ENCODE assay signal across 10 cellular contexts in genomic region chr4:103498161-103499070, GRCh38.
DNase-seq lines count a peak whose midpoint lies in the region; ATAC-seq and TF ChIP-seq lines count a peak whose summit lies in the region.
"Had no signal": no experiment of that assay in that cellular context is flagged by ENCODE, and none has a peak within 500 bp of the region (broad histone marks: within the 10 kb centered on the region; RNA-seq: fewer than 3 reads in every experiment).

No MANE protein-coding gene starts in this region.

- no peaks in the 10 kb centered on the region for H3K27me3 Mint-ChIP-seq in activated T-cell treated with anti-CD3 and anti-CD28 coated beads, Interleukin-2, amount 50 U/mL, for 72 hours (ENCODE audit: low read depth)
- H3K27me3 Mint-ChIP-seq in WTC11 (ENCODE audit: low read depth), result no peaks in the 10 kb centered on the region

- H3K36me3 Mint-ChIP-seq in activated T-cell treated with anti-CD3 and anti-CD28 coated beads, Interleukin-2, amount 50 U/mL, for 72 hours (ENCODE audit: insufficient read depth in 2 of 2), result no peaks in the 10 kb centered on the region
- H3K36me3 Mint-ChIP-seq in WTC11, result no peaks in the 10 kb centered on the region
- H3K36me3 Mint-ChIP-seq: CD14-positive monocyte had no signal

- H3K9me3 Mint-ChIP-seq in activated T-cell treated with anti-CD3 and anti-CD28 coated beads, Interleukin-2, amount 50 U/mL, for 72 hours, result peaks cover 0 to under 1% of the 10 kb centered on the region in 2 donors
- peaks cover 14% of the 10 kb centered on the region for H3K9me3 Mint-ChIP-seq in WTC11

- DNase-seq in activated naive CD4-positive, alpha-beta T cell treated with Interleukin-2 at 50 U/mL for 16 hours, result peak; percentile 6
- DNase-seq in activated naive CD4-positive, alpha-beta T cell (lab: John Stamatoyannopoulos, UW), result no peak
- DNase-seq in activated T-cell treated with anti-CD3 and anti-CD28 coated beads, Interleukin-2, amount 50 U/mL, for 72 hours, result peak; percentile 29 to 37
- peak; percentile 18 for DNase-seq in superior temporal gyrus (ENCODE audit: extremely low spot score)
- DNase-seq in posterior vena cava (ENCODE audit: low spot score), result no peak
- no peak for DNase-seq in NCI-H69 (lab: John Stamatoyannopoulos, UW)
- no peak for DNase-seq in WTC11 (ENCODE audit: low spot score)
- DNase-seq: stimulated activated CD4-positive, alpha-beta T cell treated with anti-CD3 and anti-CD28 coated beads, Interleukin-2, amount 100 ng/mL, for 48 hours had no signal

- intact Hi-C loops in posterior vena cava (cut with DNase I), result no loop called here

- POLR2A ChIA-PET in WTC11 (lab: Charles Lee), result no interaction called here

- peaks cover 20% of the 10 kb centered on the region for H3K4me1 Mint-ChIP-seq in activated T-cell treated with anti-CD3 and anti-CD28 coated beads, Interleukin-2, amount 50 U/mL, for 72 hours (ENCODE audit: low read depth)
- peaks cover 9% of the 10 kb centered on the region for H3K4me1 Mint-ChIP-seq in WTC11
- H3K4me1 Mint-ChIP-seq: CD14-positive monocyte had no signal

- H3K4me3 Mint-ChIP-seq in activated T-cell treated with anti-CD3 and anti-CD28 coated beads, Interleukin-2, amount 50 U/mL, for 72 hours, result peak overlapping the region; percentile 6 to 65
- no peak overlapping the region for H3K4me3 Mint-ChIP-seq in WTC11
- H3K4me3 Mint-ChIP-seq: CD14-positive monocyte had no signal

- TF ChIP-seq CTCF in WTC11 (IDR thresholded peaks at IDR 0.05), result no peak

- CTCF ChIA-PET in WTC11 (lab: Charles Lee), result no interaction called here

- ATAC-seq in HG03025 (IDR thresholded peaks at IDR 0.05; ENCODE audit: low FRiP score, unreplicated experiment) (peak; percentile 88), WTC11 (no peak)
- ATAC-seq in activated T-cell treated with anti-CD3 and anti-CD28 coated beads, Interleukin-2, amount 50 U/mL, for 72 hours (replicated peaks in 1 of 2), result peak; percentile 84 to 87

- peak overlapping the region; percentile 58 for H3K27ac Mint-ChIP-seq in activated T-cell treated with anti-CD3 and anti-CD28 coated beads, Interleukin-2, amount 50 U/mL, for 72 hours
- H3K27ac Mint-ChIP-seq in WTC11, result no peak overlapping the region

TF ChIP-seq in WTC11, 78 proteins besides CTCF, POLR2A, EP300 and RAD21:
- TF ChIP-seq SOX15 (CRISPR knock-in tag; IDR thresholded peaks at IDR 0.05) (no peak), E2F5 (CRISPR knock-in tag; IDR thresholded peaks at IDR 0.05) (no peak), NR1H2 (CRISPR knock-in tag; IDR thresholded peaks at IDR 0.05) (no peak), OVOL2 (CRISPR knock-in tag; IDR thresholded peaks at IDR 0.05; ENCODE audit: borderline replicate concordance) (no peak), ZNF416 (CRISPR knock-in tag; IDR thresholded peaks at IDR 0.05) (no peak), PRRX2 (CRISPR knock-in tag; IDR thresholded peaks at IDR 0.05) (no peak), TCF7 (CRISPR knock-in tag; IDR thresholded peaks at IDR 0.05; ENCODE audit: low read depth) (no peak), ZNF281 (CRISPR knock-in tag; IDR thresholded peaks at IDR 0.05) (no peak), TP53 (CRISPR knock-in tag; IDR thresholded peaks at IDR 0.05) (no peak), ARID4B (CRISPR knock-in tag; IDR thresholded peaks at IDR 0.05; ENCODE audit: borderline replicate concordance) (no peak)
- TF ChIP-seq, protein P1, sequence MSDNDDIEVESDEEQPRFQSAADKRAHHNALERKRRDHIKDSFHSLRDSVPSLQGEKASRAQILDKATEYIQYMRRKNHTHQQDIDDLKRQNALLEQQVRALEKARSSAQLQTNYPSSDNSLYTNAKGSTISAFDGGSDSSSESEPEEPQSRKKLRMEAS (CRISPR knock-in tag; IDR thresholded peaks at IDR 0.05), result no peak

Comparison
In these comparisons a context has a peak if more than half of its experiments do, and no peak if none do; other contexts are left out.
1. DNase-seq: peak in activated naive CD4-positive, alpha-beta T cell treated with Interleukin-2 at 50 U/mL for 16 hours (single experiment), activated T-cell treated with anti-CD3 and anti-CD28 coated beads, Interleukin-2, amount 50 U/mL, for 72 hours (2 of 2) and superior temporal gyrus (single experiment); none in activated naive CD4-positive, alpha-beta T cell (0 of 4), posterior vena cava (single experiment), NCI-H69 (single experiment) and WTC11 (single experiment).